8 cellular contexts compared by ENCODE assay signal in genomic region chr10:48523212-48523819, GRCh38.
A peak's percentile ranks its signal among the peaks of the same experiment; 100 is the strongest.
DNase-seq lines count a peak whose midpoint lies in the region; ATAC-seq, FAIRE-seq and TF ChIP-seq lines count a peak whose summit lies in the region.

No MANE protein-coding gene starts in this region.

- H3K4me3 ChIP-seq in kidney (ENCODE audit: low read length in 2 of 2) (peak overlapping the region; percentile 16 to 48), stomach (peak overlapping the region; percentile 47 to 55 (median 52))

- no peak for TF ChIP-seq EP300 in stomach (IDR thresholded peaks at IDR 0.05)

- ATAC-seq in HG03442 (IDR thresholded peaks at IDR 0.05; ENCODE audit: unreplicated experiment) = peak; percentile 17

- in situ Hi-C loops in T47D (cut with HindIII; ENCODE audit: low pct_unique_long_range_greater_than_20kb, low sequenced_read_pairs) = no loop called here

- no peak for FAIRE-seq in kidney (lab: Jason Lieb, UNC)

- DNase-seq in T47D (ENCODE audit: low read depth in 1 of 2, low spot score in 1 of 2) (peak; percentile 50 to 60), kidney (no peak), stomach (peak; percentile 24), cerebellar nuclear complex (lab: John Stamatoyannopoulos, UW) (no peak), HuH-7.5 (ENCODE audit: low spot score) (no peak), DMS53 (lab: John Stamatoyannopoulos, UW) (no peak), NCI-H2227 treated with DMSO at 0.1 percent for 48 hours (lab: John Stamatoyannopoulos, UW) (no peak)

- intact Hi-C loops in kidney (cut with DNase I) (no loop called here), stomach (cut with DNase I; ENCODE audit: low total_unique reads) (no loop called here)

- TF ChIP-seq CTCF in kidney (IDR thresholded peaks at IDR 0.05; ENCODE audit: borderline replicate concordance, extremely low read depth, insufficient read depth) (no peak), stomach (IDR thresholded peaks at IDR 0.05) (no peak)

- H3K4me1 ChIP-seq in kidney (ENCODE audit: control insufficient read depth in 1 of 2, insufficient read depth in 1 of 2, low read depth in 1 of 2, low read length in 2 of 2) (peaks cover 5 to 7% of the 10 kb centered on the region in 2 donors), stomach (peaks cover 11 to 37% (median 22%) of the 10 kb centered on the region in 4 donors)

- H3K27me3 ChIP-seq in stomach = peaks cover 0 to 40% (median 27%) of the 10 kb centered on the region in 3 donors

- WGBS in stomach, 5 donors = 2 to 5% (median 3%) methylated on average over 19 to 47 of the region's 47 CpGs; no CpG with 5 or more reads in 1 of the 5 donors

- no peak overlapping the region for H3K9ac ChIP-seq in kidney (ENCODE audit: low read length in 2 of 2)

- TF ChIP-seq POLR2A in stomach (IDR thresholded peaks at IDR 0.05) = no peak

- no peaks in the 10 kb centered on the region for H3K36me3 ChIP-seq in kidney (ENCODE audit: control insufficient read depth in 1 of 2, insufficient read depth in 2 of 2, low read length in 2 of 2)
- H3K36me3 ChIP-seq in stomach = no peaks in the 10 kb centered on the region

- H3K27ac ChIP-seq in kidney (ENCODE audit: low read depth in 2 of 2, low read length in 2 of 2) (no peak overlapping the region), stomach (peak overlapping the region in 2 of 5 donors; percentile 28 to 76)

- H3K9me3 ChIP-seq in kidney (ENCODE audit: control insufficient read depth in 1 of 2, low read length in 2 of 2) (no peaks in the 10 kb centered on the region), stomach (no peaks in the 10 kb centered on the region)

Comparison
In these comparisons a context has a peak if more than half of its experiments do, and no peak if none do; other contexts are left out.
1. DNase-seq: peak in T47D (2 of 2) and stomach (single experiment); none in kidney (single experiment), cerebellar nuclear complex (0 of 2), HuH-7.5 (single experiment), DMS53 (single experiment) and NCI-H2227 treated with DMSO at 0.1 percent for 48 hours (single experiment).